In the genomic region with DNA sequence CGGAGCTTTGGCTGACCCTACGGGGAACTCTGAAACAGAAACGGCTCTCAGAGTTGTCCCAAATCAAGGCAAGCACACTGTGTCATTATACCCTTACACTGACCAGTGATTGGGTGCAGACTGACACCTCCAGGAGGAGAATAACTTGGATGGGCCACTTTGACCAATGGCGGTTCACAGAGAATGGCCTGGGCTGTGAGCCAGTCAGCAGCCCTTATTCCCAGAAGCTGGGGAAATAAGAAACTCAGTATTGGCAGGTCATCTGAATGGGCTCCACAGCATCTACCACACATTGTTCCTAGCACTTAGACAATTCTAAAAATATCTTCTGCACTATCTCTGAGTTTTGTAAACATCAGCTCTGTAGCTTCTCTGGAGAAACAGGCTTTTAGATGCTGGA, we compare ENCODE assay signal across 29 cellular contexts.
"Had no signal": no experiment of that assay in that cellular context is flagged by ENCODE, and none has a peak within 500 bp of the region (broad histone marks: within the 10 kb centered on the region; RNA-seq: fewer than 3 reads in every experiment).

No MANE protein-coding gene starts in this region.

- H3K27ac ChIP-seq: ascending aorta, cardiac muscle cell, gastrocnemius medialis, left lung, parathyroid adenoma, right lobe of liver, skin epidermis, thyroid gland, upper lobe of left lung, vagina had no signal

- DNase-seq: activated CD4-positive, alpha-beta T cell treated with anti-CD3 and anti-CD28 coated beads for 1 hour; activated CD4-positive, alpha-beta T cell treated with anti-CD3 and anti-CD28 coated beads, Interleukin-2, amount 10 ng/mL, durations not matched to agents 7 days and 5 days; activated CD8-positive, alpha-beta T cell treated with anti-CD3 and anti-CD28 coated beads for 36 hours; activated T-cell treated with anti-CD3 and anti-CD28 coated beads, Interleukin-2, amount 50 U/mL, for 48 hours; cortex of kidney; effector memory CD8-positive, alpha-beta T cell; erythroblast; immature natural killer cell; left lung; mammary epithelial cell; naive B cell; right lobe of liver; SK-N-SH; stimulated activated CD4-positive, alpha-beta T cell treated with anti-CD3 and anti-CD28 coated beads, Interleukin-12 subunit alpha, Interleukin-12 subunit beta, amount 100 ng/mL, for 4 hours; stimulated activated CD4-positive, alpha-beta T cell treated with anti-CD3 and anti-CD28 coated beads, Interleukin-4, amount 100 ng/mL, for 1 hour; stimulated activated naive CD8-positive, alpha-beta T cell treated with anti-CD3 and anti-CD28 coated beads, Interleukin-15, amount 100 ng/mL, for 72 hours; SW 1271; T-helper 9 cell; thyroid gland; upper lobe of left lung had no signal

- ATAC-seq: activated CD8-positive, alpha-beta T cell treated with anti-CD3 and anti-CD28 coated beads for 36 hours; activated naive CD4-positive, alpha-beta T cell treated with anti-CD3 and anti-CD28 coated beads, Interleukin-2, amount 50 U/mL, for 72 hours; effector memory CD8-positive, alpha-beta T cell; left lung; stimulated activated effector memory CD8-positive, alpha-beta T cell treated with anti-CD3 and anti-CD28 coated beads, Interleukin-12 subunit alpha, Interleukin-12 subunit beta, amount 100 ng/mL, for 72 hours; stimulated activated naive CD8-positive, alpha-beta T cell treated with anti-CD3 and anti-CD28 coated beads, Interleukin-15, amount 100 ng/mL, for 72 hours; WTC11 had no signal

- H3K4me3 ChIP-seq: ascending aorta, cardiac muscle cell, gastrocnemius medialis, left lung, right lobe of liver, skin epidermis, thyroid gland, upper lobe of left lung, vagina had no signal

- H3K4me1 ChIP-seq: ascending aorta, left lung, parathyroid adenoma, thyroid gland, upper lobe of left lung, vagina had no signal

- H3K9me3 ChIP-seq: ascending aorta, gastrocnemius medialis, left lung, right lobe of liver, SK-N-SH, thyroid gland, upper lobe of left lung, vagina had no signal

- H3K36me3 ChIP-seq: ascending aorta, cardiac muscle cell, gastrocnemius medialis, left lung, right lobe of liver, thyroid gland, upper lobe of left lung, vagina had no signal

- H3K27me3 ChIP-seq: ascending aorta, cardiac muscle cell, gastrocnemius medialis, left lung, right lobe of liver, thyroid gland, upper lobe of left lung, vagina had no signal

- H3K9ac ChIP-seq: parathyroid adenoma, SK-N-SH had no signal
